In genomic region chr3:78724886-78725285, GRCh38 we compare ENCODE assay signal across 25 cellular contexts.
DNase-seq lines count a peak whose midpoint lies in the region; ATAC-seq and TF ChIP-seq lines count a peak whose summit lies in the region.
"Had no signal": no experiment of that assay in that cellular context is flagged by ENCODE, and none has a peak within 500 bp of the region (broad histone marks: within the 10 kb centered on the region; RNA-seq: fewer than 3 reads in every experiment).

No MANE protein-coding gene starts in this region.

- H3K4me1 ChIP-seq in GM23338 (ENCODE audit: insufficient read depth) = peaks cover 24% of the 10 kb centered on the region
- peaks cover 0 to 25% (median 4%) of the 10 kb centered on the region in 4 donors for H3K4me1 ChIP-seq in stomach
- H3K4me1 ChIP-seq: gastrocnemius medialis had no signal

- H3K9me2 ChIP-seq in GM23338 (ENCODE audit: insufficient read depth) = no peaks in the 10 kb centered on the region

- no peak overlapping the region for H3K4me3 ChIP-seq in GM23338
- peak overlapping the region in 10 of 59 donors; percentile 0 to 51 (median 14) for H3K4me3 ChIP-seq in dorsolateral prefrontal cortex
- no peak overlapping the region for H3K4me3 ChIP-seq in stomach
- H3K4me3 ChIP-seq: cardiac muscle cell, gastrocnemius medialis, skin epidermis, transverse colon had no signal

- no peaks in the 10 kb centered on the region for H3K27me3 Mint-ChIP-seq in GM23338 (ENCODE audit: insufficient read depth, low read depth, poor library complexity)
- H3K27me3 Mint-ChIP-seq in nephron progenitor cell (ENCODE audit: low read depth, poor library complexity) = no peaks in the 10 kb centered on the region
- H3K27me3 Mint-ChIP-seq: activated CD8-positive, alpha-beta memory T cell treated with anti-CD3 and anti-CD28 coated beads, Interleukin-2, amount 10 ng/mL, durations not matched to agents 7 days and 5 days; CD4-positive, alpha-beta memory T cell; dendritic cell treated with granulocyte-macrophage colony-stimulating factor and Interleukin-4, amounts not matched to agents 40 ng/mL and 50 ng/mL, for 4 days; memory B cell; natural killer cell treated with Interleukin-12 subunit alpha and Interleukin-12 subunit beta and Interleukin-15 and Interleukin-18, amount 100 ng/mL, for 72 hours had no signal

- 34 to 54% (median 46%) methylated on average over 4 of the region's 4 CpGs for WGBS in stomach, 5 donors

- ATAC-seq in GM23338 = peak; percentile 47; the same call in 2 of the 3 replicates
- ATAC-seq: activated CD8-positive, alpha-beta memory T cell treated with anti-CD3 and anti-CD28 coated beads, Interleukin-2, amount 10 ng/mL, durations not matched to agents 7 days and 5 days; gastrocnemius medialis; HCT116; natural killer cell treated with Interleukin-12 subunit alpha and Interleukin-12 subunit beta and Interleukin-15 and Interleukin-18, amount 100 ng/mL, for 72 hours; Right ventricle myocardium inferior had no signal

- H3K9me3 Mint-ChIP-seq in GM23338 (no peaks in the 10 kb centered on the region), nephron progenitor cell (no peaks in the 10 kb centered on the region)
- H3K9me3 Mint-ChIP-seq: dendritic cell treated with granulocyte-macrophage colony-stimulating factor and Interleukin-4, amounts not matched to agents 40 ng/mL and 50 ng/mL, for 4 days; memory B cell had no signal

- no peaks in the 10 kb centered on the region for H3K36me3 ChIP-seq in GM23338 (ENCODE audit: insufficient read depth)
- H3K36me3 ChIP-seq in stomach = no peaks in the 10 kb centered on the region
- H3K36me3 ChIP-seq: cardiac muscle cell, gastrocnemius medialis, transverse colon had no signal

- TF ChIP-seq CTCF in GM23338 (conservative IDR thresholded peaks at IDR 0.05; ENCODE audit: low read depth in 2 of 2) (no peak), dorsolateral prefrontal cortex (IDR thresholded peaks at IDR 0.05 in 54 of 56, conservative IDR thresholded peaks at IDR 0.05 in 2 of 56; ENCODE audit: low read depth in 1 of 56, partially characterized antibody in 56 of 56) (no peak), nephron progenitor cell (IDR thresholded peaks at IDR 0.05) (no peak), stomach (IDR thresholded peaks at IDR 0.05) (no peak)

- H3K79me2 ChIP-seq in GM23338 (replicated peaks; ENCODE audit: insufficient read depth) = no peaks in the 10 kb centered on the region

- no peak overlapping the region for H2AFZ ChIP-seq in GM23338

- no peaks in the 10 kb centered on the region for H3K27me3 ChIP-seq in GM23338 (ENCODE audit: insufficient read depth)
- H3K27me3 ChIP-seq in dorsolateral prefrontal cortex = no peaks in the 10 kb centered on the region
- no peaks in the 10 kb centered on the region for H3K27me3 ChIP-seq in stomach
- H3K27me3 ChIP-seq: cardiac muscle cell, gastrocnemius medialis, transverse colon had no signal

- 0 out of 2 replicates have a peak overlapping the region, but pooled peaks have one; percentile 10 for H3K4me2 ChIP-seq in GM23338

- no peaks in the 10 kb centered on the region for H4K20me1 ChIP-seq in GM23338 (replicated peaks; ENCODE audit: insufficient read depth)

- no peaks in the 10 kb centered on the region for H3F3A ChIP-seq in GM23338 (replicated peaks; ENCODE audit: low read depth)

- H3K27ac Mint-ChIP-seq in GM23338 (peak overlapping the region; percentile 80), nephron progenitor cell (peak overlapping the region; percentile 70)
- H3K27ac Mint-ChIP-seq: activated CD8-positive, alpha-beta memory T cell treated with anti-CD3 and anti-CD28 coated beads, Interleukin-2, amount 10 ng/mL, durations not matched to agents 7 days and 5 days; CD4-positive, alpha-beta memory T cell; dendritic cell treated with granulocyte-macrophage colony-stimulating factor and Interleukin-4, amounts not matched to agents 40 ng/mL and 50 ng/mL, for 4 days; memory B cell; natural killer cell treated with Interleukin-12 subunit alpha and Interleukin-12 subunit beta and Interleukin-15 and Interleukin-18, amount 100 ng/mL, for 72 hours had no signal

- H3K4me3 Mint-ChIP-seq in GM23338 (no peak overlapping the region), nephron progenitor cell (no peak overlapping the region)
- H3K4me3 Mint-ChIP-seq: activated CD8-positive, alpha-beta memory T cell treated with anti-CD3 and anti-CD28 coated beads, Interleukin-2, amount 10 ng/mL, durations not matched to agents 7 days and 5 days; CD4-positive, alpha-beta memory T cell; dendritic cell treated with granulocyte-macrophage colony-stimulating factor and Interleukin-4, amounts not matched to agents 40 ng/mL and 50 ng/mL, for 4 days; memory B cell; natural killer cell treated with Interleukin-12 subunit alpha and Interleukin-12 subunit beta and Interleukin-15 and Interleukin-18, amount 100 ng/mL, for 72 hours had no signal

- no peaks in the 10 kb centered on the region for H3K9me3 ChIP-seq in stomach
- H3K9me3 ChIP-seq: gastrocnemius medialis, transverse colon had no signal

- H3K4me1 Mint-ChIP-seq in GM23338 (peaks cover 40% of the 10 kb centered on the region), nephron progenitor cell (peaks cover 41% of the 10 kb centered on the region)
- H3K4me1 Mint-ChIP-seq: activated CD8-positive, alpha-beta memory T cell treated with anti-CD3 and anti-CD28 coated beads, Interleukin-2, amount 10 ng/mL, durations not matched to agents 7 days and 5 days; CD4-positive, alpha-beta memory T cell; memory B cell had no signal

- H3K36me3 Mint-ChIP-seq in GM23338 (ENCODE audit: low read depth) (no peaks in the 10 kb centered on the region; the same call in 2 of the 3 replicates), nephron progenitor cell (ENCODE audit: low read depth) (peaks cover 7% of the 10 kb centered on the region)
- H3K36me3 Mint-ChIP-seq: activated CD8-positive, alpha-beta memory T cell treated with anti-CD3 and anti-CD28 coated beads, Interleukin-2, amount 10 ng/mL, durations not matched to agents 7 days and 5 days; CD4-positive, alpha-beta memory T cell; memory B cell; natural killer cell treated with Interleukin-12 subunit alpha and Interleukin-12 subunit beta and Interleukin-15 and Interleukin-18, amount 100 ng/mL, for 72 hours had no signal

- no peak for TF ChIP-seq POLR2A in stomach (IDR thresholded peaks at IDR 0.05)

- H3K27ac ChIP-seq in GM23338 (ENCODE audit: low read depth) (no peak overlapping the region), dorsolateral prefrontal cortex (peak overlapping the region in 35 of 59 donors; percentile 3 to 92 (median 49)), stomach (no peak overlapping the region)
- H3K27ac ChIP-seq: cardiac muscle cell, epithelial cell of prostate, gastrocnemius medialis, skin epidermis, transverse colon had no signal

- DNase-seq in GM23338 (ENCODE audit: low spot score) = peak; percentile 20
- peak; percentile 25 for DNase-seq in NCI-H526 treated with DMSO at 0.1 percent for 48 hours (lab: John Stamatoyannopoulos, UW)
- no peak for DNase-seq in dorsolateral prefrontal cortex
- no peak for DNase-seq in nephron progenitor cell
- no peak for DNase-seq in amniotic stem cell (lab: John Stamatoyannopoulos, UW)
- no peak for DNase-seq in stomach
- no peak for DNase-seq in glomerular visceral epithelial cell (ENCODE audit: extremely low spot score)
- no peak for DNase-seq in mesenteric fat pad (ENCODE audit: low spot score)
- DNase-seq: activated CD4-positive, alpha-beta T cell treated with anti-CD3 and anti-CD28 coated beads for 4 hours; activated CD8-positive, alpha-beta memory T cell treated with anti-CD3 and anti-CD28 coated beads, Interleukin-2, amount 10 ng/mL, durations not matched to agents 7 days and 5 days; CD4-positive, alpha-beta memory T cell; gastrocnemius medialis; NCI-H1048; NCI-H2081 treated with DMSO at 0.1 percent for 48 hours; NCI-H510A treated with DMSO at 0.1 percent for 48 hours; stimulated activated naive CD4-positive, alpha-beta T cell; transverse colon had no signal

- TF ChIP-seq EP300 in stomach (IDR thresholded peaks at IDR 0.05) = no peak

- intact Hi-C loops in dorsolateral prefrontal cortex (cut with DNase I) = loop anchor here in 1 of 2 donors (10.0 kb wide), 1 partner anchor 290 kb away; no protein-coding TSS in a partner anchor
- intact Hi-C loops in stomach (cut with DNase I; ENCODE audit: low total_unique reads) = no loop called here

TF ChIP-seq in GM23338, 12 proteins besides CTCF, POLR2A, EP300 and RAD21 (continues in another document):
- TF ChIP-seq STAT1 (IDR thresholded peaks at IDR 0.05; ENCODE audit: unreplicated experiment) = no peak
- no peak for TF ChIP-seq ZNF114 (CRISPR knock-in tag; IDR thresholded peaks at IDR 0.05)
- TF ChIP-seq REST (IDR thresholded peaks at IDR 0.05; ENCODE audit: unreplicated experiment) = no peak
- no peak for TF ChIP-seq CREB1 (CRISPR knock-in tag; IDR thresholded peaks at IDR 0.05; ENCODE audit: low read depth)
- TF ChIP-seq EZH2 (IDR thresholded peaks at IDR 0.05; ENCODE audit: low read depth, unreplicated experiment) = no peak

Comparison
In these comparisons a context has a peak if more than half of its experiments do, and no peak if none do; other contexts are left out.
1. DNase-seq: peak in GM23338 (single experiment) and NCI-H526 treated with DMSO at 0.1 percent for 48 hours (single experiment); none in dorsolateral prefrontal cortex (0 of 10), nephron progenitor cell (single experiment), amniotic stem cell (single experiment), stomach (single experiment), glomerular visceral epithelial cell (single experiment) and mesenteric fat pad (single experiment).
2. H3K27ac ChIP-seq: peak in dorsolateral prefrontal cortex (35 of 59); none in GM23338 (single experiment) and stomach (0 of 5).